In genomic region chr14:65065719-65066118, GRCh38 we compare ENCODE assay signal across 22 cellular contexts.
"Had no signal": no experiment of that assay in that cellular context is flagged by ENCODE, and none has a peak within 500 bp of the region (broad histone marks: within the 10 kb centered on the region; RNA-seq: fewer than 3 reads in every experiment).

No MANE protein-coding gene starts in this region.

- H3K27ac Mint-ChIP-seq: activated CD4-positive, alpha-beta T cell treated with anti-CD3 and anti-CD28 coated beads, Interleukin-2, amount 10 ng/mL, durations not matched to agents 24 days and 14 days; activated CD8-positive, alpha-beta T cell treated with anti-CD3 and anti-CD28 coated beads, Interleukin-2, amount 10 ng/mL, durations not matched to agents 7 days and 5 days; nephron had no signal

- H3K4me3 ChIP-seq: thyroid gland, uterus had no signal

- DNase-seq: activated CD4-positive, alpha-beta T cell treated with anti-CD3 and anti-CD28 coated beads, Interleukin-2, amount 10 ng/mL, durations not matched to agents 24 days and 14 days; activated CD8-positive, alpha-beta T cell treated with anti-CD3 and anti-CD28 coated beads, Interleukin-2, amount 10 ng/mL, durations not matched to agents 7 days and 5 days; activated effector memory CD4-positive, alpha-beta T cell treated with Interleukin-2 at 50 U/mL for 16 hours; activated naive CD4-positive, alpha-beta T cell treated with anti-CD3 and anti-CD28 coated beads, Interleukin-2, amount 50 U/mL, for 16 hours; activated T-cell treated with anti-CD3 and anti-CD28 coated beads, Interleukin-2, amount 50 U/mL, for 4 hours; aorta; brain microvascular endothelial cell; cortex of kidney; hippocampal formation; left colon; midbrain; retina; stimulated activated CD4-positive, alpha-beta T cell treated with anti-CD3 and anti-CD28 coated beads, Interleukin-12 subunit alpha, Interleukin-12 subunit beta, amount 100 ng/mL, for 4 hours; stimulated activated CD4-positive, alpha-beta T cell treated with anti-CD3 and anti-CD28 coated beads, Interleukin-1b, Interleukin-23, amount 100 ng/mL, for 48 hours; stimulated activated CD8-positive, alpha-beta memory T cell treated with anti-CD3 and anti-CD28 coated beads, Interleukin-4, amount 100 ng/mL, for 48 hours; stimulated activated naive CD4-positive, alpha-beta T cell; T-helper 1 cell; T-helper 9 cell; thyroid gland; uterus had no signal

- H3K27me3 ChIP-seq: brain microvascular endothelial cell, foreskin keratinocyte, thyroid gland, uterus had no signal

- H3K9me3 Mint-ChIP-seq: activated CD4-positive, alpha-beta T cell treated with anti-CD3 and anti-CD28 coated beads, Interleukin-2, amount 10 ng/mL, durations not matched to agents 24 days and 14 days; activated T-cell treated with anti-CD3 and anti-CD28 coated beads, Interleukin-2, amount 50 U/mL, for 4 hours; nephron had no signal

- H3K27ac ChIP-seq: brain microvascular endothelial cell, foreskin keratinocyte, thyroid gland, uterus had no signal

- H3K4me1 Mint-ChIP-seq: activated CD4-positive, alpha-beta T cell treated with anti-CD3 and anti-CD28 coated beads, Interleukin-2, amount 10 ng/mL, durations not matched to agents 24 days and 14 days had no signal

- H3K4me1 ChIP-seq: uterus had no signal

- ATAC-seq: activated CD8-positive, alpha-beta T cell treated with anti-CD3 and anti-CD28 coated beads, Interleukin-2, amount 10 ng/mL, durations not matched to agents 7 days and 5 days; activated T-cell treated with anti-CD3 and anti-CD28 coated beads, Interleukin-2, amount 50 U/mL, for 4 hours; foreskin keratinocyte; left colon had no signal

- H3K36me3 ChIP-seq: uterus had no signal

- H3K27me3 Mint-ChIP-seq: activated CD4-positive, alpha-beta T cell treated with anti-CD3 and anti-CD28 coated beads, Interleukin-2, amount 10 ng/mL, durations not matched to agents 24 days and 14 days had no signal

- H3K4me3 Mint-ChIP-seq: activated CD4-positive, alpha-beta T cell treated with anti-CD3 and anti-CD28 coated beads, Interleukin-2, amount 10 ng/mL, durations not matched to agents 24 days and 14 days; activated CD8-positive, alpha-beta T cell treated with anti-CD3 and anti-CD28 coated beads, Interleukin-2, amount 10 ng/mL, durations not matched to agents 7 days and 5 days; activated T-cell treated with anti-CD3 and anti-CD28 coated beads, Interleukin-2, amount 50 U/mL, for 4 hours; nephron had no signal

- H3K9me3 ChIP-seq: thyroid gland, uterus had no signal
